In genomic region chr16:30342751-30343490, GRCh38 we compare ENCODE assay signal across 16 cellular contexts. TPM values are rescaled to one million over a fixed set of nuclear protein-coding genes. Genes with fewer than 3 reads are reported as not detected.
"Had no signal": no experiment of that assay in that cellular context is flagged by ENCODE, and none has a peak within 500 bp of the region (broad histone marks: within the 10 kb centered on the region; RNA-seq: fewer than 3 reads in every experiment).

No MANE protein-coding gene starts in this region.

- H3K9me3 Mint-ChIP-seq: activated naive CD4-positive, alpha-beta T cell treated with anti-CD3 and anti-CD28 coated beads, Interleukin-2, amount 50 U/mL, for 72 hours; naive B cell; neural progenitor cell; stimulated activated effector memory CD8-positive, alpha-beta T cell treated with anti-CD3 and anti-CD28 coated beads, Interleukin-12 subunit alpha, Interleukin-12 subunit beta, amount 100 ng/mL, for 72 hours had no signal

- H3K4me3 ChIP-seq: cardiac muscle cell, gastroesophageal sphincter, heart right ventricle, neural progenitor cell had no signal

- H2AFZ ChIP-seq: neural progenitor cell, parathyroid adenoma had no signal

- H3K36me3 ChIP-seq: cardiac muscle cell, gastroesophageal sphincter, heart right ventricle, neural progenitor cell had no signal

- DNase-seq: erythroblast; heart right ventricle; mammary epithelial cell; naive B cell; stimulated activated CD4-positive, alpha-beta T cell treated with anti-CD3 and anti-CD28 coated beads, Interleukin-12 subunit alpha, Interleukin-12 subunit beta, amount 100 ng/mL, for 4 hours; stimulated activated CD4-positive, alpha-beta T cell treated with anti-CD3 and anti-CD28 coated beads, Interleukin-2, amount 100 ng/mL, for 24 hours; T-helper 9 cell had no signal

- H3K4me2 ChIP-seq: neural progenitor cell had no signal

- H3K79me2 ChIP-seq: parathyroid adenoma had no signal

- H3K36me3 Mint-ChIP-seq: naive B cell, neural progenitor cell had no signal

- H3K4me1 Mint-ChIP-seq: neural progenitor cell; stimulated activated effector memory CD8-positive, alpha-beta T cell treated with anti-CD3 and anti-CD28 coated beads, Interleukin-12 subunit alpha, Interleukin-12 subunit beta, amount 100 ng/mL, for 72 hours had no signal

- H3K27me3 ChIP-seq: cardiac muscle cell, gastroesophageal sphincter, heart right ventricle, neural progenitor cell had no signal

- ATAC-seq: activated CD4-positive, CD25-positive, alpha-beta regulatory T cell treated with anti-CD3 and anti-CD28 coated beads, Interleukin-2, amount 50 U/mL, for 24 hours; activated naive CD4-positive, alpha-beta T cell treated with anti-CD3 and anti-CD28 coated beads, Interleukin-2, amount 50 U/mL, for 72 hours; gastroesophageal sphincter; heart right ventricle; left colon; stimulated activated effector memory CD8-positive, alpha-beta T cell treated with anti-CD3 and anti-CD28 coated beads, Interleukin-12 subunit alpha, Interleukin-12 subunit beta, amount 100 ng/mL, for 72 hours had no signal

- H3K9me3 ChIP-seq: gastroesophageal sphincter, heart right ventricle had no signal

- H3K27me3 Mint-ChIP-seq: naive B cell had no signal

- H3K9ac ChIP-seq: neural progenitor cell, parathyroid adenoma had no signal

- H3K4me1 ChIP-seq: gastroesophageal sphincter, heart right ventricle, neural progenitor cell, parathyroid adenoma had no signal

- H3K27ac Mint-ChIP-seq: activated naive CD4-positive, alpha-beta T cell treated with anti-CD3 and anti-CD28 coated beads, Interleukin-2, amount 50 U/mL, for 72 hours; naive B cell; neural progenitor cell; stimulated activated effector memory CD8-positive, alpha-beta T cell treated with anti-CD3 and anti-CD28 coated beads, Interleukin-12 subunit alpha, Interleukin-12 subunit beta, amount 100 ng/mL, for 72 hours had no signal

- H3K27ac ChIP-seq: cardiac muscle cell, gastroesophageal sphincter, heart right ventricle, neural progenitor cell, parathyroid adenoma had no signal

- H3K4me3 Mint-ChIP-seq: neural progenitor cell; stimulated activated effector memory CD8-positive, alpha-beta T cell treated with anti-CD3 and anti-CD28 coated beads, Interleukin-12 subunit alpha, Interleukin-12 subunit beta, amount 100 ng/mL, for 72 hours had no signal

RNA-seq across cellular contexts. Expression of gene MYL11, which starts 31.7 kb away (rescaled TPM):
- total RNA-seq: cardiac muscle cell, gastroesophageal sphincter, heart right ventricle, left colon, mammary epithelial cell, renal cortical epithelial cell had no signal
